ENCODE assay signal across 9 cellular contexts in genomic region chr1:47444578-47445465, GRCh38. TPM values are rescaled to one million over a fixed set of nuclear protein-coding genes. Genes with fewer than 3 reads are reported as not detected.
DNase-seq lines count a peak whose midpoint lies in the region; ATAC-seq, FAIRE-seq and TF ChIP-seq lines count a peak whose summit lies in the region.
"Had no signal": no experiment of that assay in that cellular context is flagged by ENCODE, and none has a peak within 500 bp of the region (broad histone marks: within the 10 kb centered on the region; RNA-seq: fewer than 3 reads in every experiment).

No MANE protein-coding gene starts in this region.

- no peak overlapping the region for H3K56ac ChIP-seq in H9 (ENCODE audit: insufficient read length, low read depth, low read length)

- WGBS in H9 (ENCODE audit: extremely low coverage, insufficient read length, low lambda C conversion rate): no CpG with 5 or more reads among the region's 72 CpGs
- WGBS in small intestine, 3 donors: 3 to 5% (median 3%) methylated on average over 71 to 72 of the region's 72 CpGs

- no peak overlapping the region for H3K18ac ChIP-seq in H9 (ENCODE audit: insufficient read length, low read depth, low read length)

- H2BK12ac ChIP-seq in H9 (ENCODE audit: insufficient read length, low read depth, low read length): no peak overlapping the region

- no peak overlapping the region for H3K23ac ChIP-seq in H9 (ENCODE audit: insufficient read length, low read depth, low read length)

- peak overlapping the region; percentile 8 to 27 for H3K4me3 ChIP-seq in small intestine (ENCODE audit: low read depth in 1 of 2, low read length in 2 of 2)

- FAIRE-seq in small intestine (lab: Jason Lieb, UNC): no peak

- no peaks in the 10 kb centered on the region for H4K20me1 ChIP-seq in H9 (ENCODE audit: control insufficient read depth, insufficient read depth, insufficient read length)

- no peak overlapping the region for H2AFZ ChIP-seq in H9 (ENCODE audit: low read length)

- peaks cover 33 to 40% of the 10 kb centered on the region in 2 experiments for H3K4me1 Mint-ChIP-seq in H9

- H3T11ph ChIP-seq in H9 (ENCODE audit: low read length): no peak overlapping the region

- no peak overlapping the region for H2BK120ac ChIP-seq in H9 (ENCODE audit: low read depth, low read length, poor library complexity, severe bottlenecking)

- H3K4ac ChIP-seq in H9 (ENCODE audit: low read depth, low read length): no peak overlapping the region

- no peak overlapping the region for H4K91ac ChIP-seq in H9 (ENCODE audit: insufficient read length, low read depth, low read length)

- H4K5ac ChIP-seq in H9 (ENCODE audit: insufficient read length, low read depth, low read length): no peak overlapping the region

- H3K79me1 ChIP-seq in H9 (ENCODE audit: insufficient read depth, low read depth, low read length, poor library complexity, severe bottlenecking): no peaks in the 10 kb centered on the region

- H2BK20ac ChIP-seq in H9 (ENCODE audit: low read depth, low read length, poor library complexity, severe bottlenecking): no peak overlapping the region

- no peak for TF ChIP-seq CTCF in H9 (conservative IDR thresholded peaks at IDR 0.05)

- no peak overlapping the region; the same call in 1 of the 2 replicates for H2BK15ac ChIP-seq in H9 (ENCODE audit: low read depth, low read length)

- peaks cover 0 to 10% of the 10 kb centered on the region in 2 experiments; a peak in 2 of 5 replicates for H3K9me3 Mint-ChIP-seq in H9

- intact Hi-C loops in left ventricle myocardium superior (cut with micrococcal nuclease): no loop called here

- H3K4me1 ChIP-seq in H9 (ENCODE audit: insufficient read depth, low read length): peaks cover 6% of the 10 kb centered on the region; the same call in 1 of the 2 replicates
- no peaks in the 10 kb centered on the region for H3K4me1 ChIP-seq in small intestine (ENCODE audit: control insufficient read depth in 2 of 2, insufficient read depth in 1 of 2, low read depth in 1 of 2, low read length in 1 of 2)

- H3K9ac ChIP-seq in H9 (ENCODE audit: extremely low read depth, insufficient read length, low read length): no peak overlapping the region

- peaks cover 13% of the 10 kb centered on the region for H3K23me2 ChIP-seq in H9 (ENCODE audit: insufficient read length, low read depth, low read length, poor library complexity, severe bottlenecking)

- H4K8ac ChIP-seq in H9 (replicated peaks; ENCODE audit: insufficient read length, low read depth, low read length): no peak overlapping the region

- H3K27ac Mint-ChIP-seq in H9: no peak overlapping the region

- no peak overlapping the region for H2AK5ac ChIP-seq in H9 (ENCODE audit: insufficient read length, low read length)

- H3K27me3 ChIP-seq in H9 (ENCODE audit: insufficient read depth, low read length) (peaks cover 96% of the 10 kb centered on the region), small intestine (ENCODE audit: control insufficient read depth in 2 of 2, insufficient read depth in 2 of 2, low read length in 2 of 2) (peaks cover 4 to 80% of the 10 kb centered on the region in 2 donors)

- H3K27me3 Mint-ChIP-seq in H9 (ENCODE audit: low read depth): no peaks in the 10 kb centered on the region

- H2BK5ac ChIP-seq in H9 (ENCODE audit: insufficient read length, low read length): no peak overlapping the region

- peak overlapping the region; percentile 34 to 72 for H3K4me3 Mint-ChIP-seq in H9

- H3K36me3 ChIP-seq in small intestine (ENCODE audit: control insufficient read depth in 2 of 2, insufficient read depth in 2 of 2, low read length in 2 of 2): no peaks in the 10 kb centered on the region

- H3K9me3 ChIP-seq in H9 (ENCODE audit: control insufficient read depth, low read depth, low read length) (no peaks in the 10 kb centered on the region), small intestine (ENCODE audit: control insufficient read depth, low read depth) (no peaks in the 10 kb centered on the region)

- H3K4me2 ChIP-seq in H9 (ENCODE audit: insufficient read depth, insufficient read length, low read length): peak overlapping the region; percentile 71

- H3K36me3 Mint-ChIP-seq in H9 (ENCODE audit: insufficient read depth in 1 of 3, low read depth in 3 of 3): no peaks in the 10 kb centered on the region; a peak in 1 of 7 replicates

- H3K14ac ChIP-seq in H9 (ENCODE audit: insufficient read depth, low read length): no peak overlapping the region

- peak; percentile 62 for DNase-seq in H9
- DNase-seq in activated CD8-positive, alpha-beta memory T cell treated with anti-CD3 and anti-CD28 coated beads, Interleukin-2, amount 50 U/mL, for 48 hours: peak; percentile 73
- peak; percentile 45 for DNase-seq in left ventricle myocardium superior
- DNase-seq in small intestine: peak; percentile 34
- DNase-seq in mucosa of gallbladder (ENCODE audit: low spot score): no peak
- DNase-seq in SW 1271 (lab: John Stamatoyannopoulos, UW): no peak
- no peak for DNase-seq in NCI-H69 (lab: John Stamatoyannopoulos, UW)

- H3K27ac ChIP-seq in H9 (ENCODE audit: insufficient read length, low read depth, low read length) (no peak overlapping the region), small intestine (ENCODE audit: low read depth in 1 of 2, low read length in 1 of 2) (no peak overlapping the region)

- ATAC-seq in left ventricle myocardium superior (peak; percentile 58), HG03139 (IDR thresholded peaks at IDR 0.05; ENCODE audit: unreplicated experiment) (no peak)

- H3K79me2 ChIP-seq in H9 (ENCODE audit: insufficient read depth, low read length): no peaks in the 10 kb centered on the region

RNA-seq across cellular contexts. Expression of gene FOXD2, which starts 7.0 kb away (rescaled TPM):
- 0.07 TPM in 1 of 2 replicates, not detected in the other for total RNA-seq in H9 (2021)
- not detected for total RNA-seq in left ventricle myocardium superior
- under 1 TPM; 0.19 to 0.27 (median 0.22) TPM for polyA plus RNA-seq in small intestine
- total RNA-seq in mucosa of gallbladder: 0.26 TPM

RNA-seq across cellular contexts. Expression of gene FOXE3, which starts 28.7 kb away (rescaled TPM):
- total RNA-seq in H9 (2021): 0.11 and 0.15 TPM in 2 replicates
- not detected for total RNA-seq in left ventricle myocardium superior
- polyA plus RNA-seq in small intestine: not detected
- not detected for total RNA-seq in mucosa of gallbladder
- total RNA-seq: aorta had no signal
- polyA plus RNA-seq: aorta had no signal

Comparison
In these comparisons a context has a peak if more than half of its experiments do, and no peak if none do; other contexts are left out.
1. DNase-seq: peak in H9 (single experiment), activated CD8-positive, alpha-beta memory T cell treated with anti-CD3 and anti-CD28 coated beads, Interleukin-2, amount 50 U/mL, for 48 hours (single experiment), left ventricle myocardium superior (single experiment) and small intestine (single experiment); none in mucosa of gallbladder (single experiment), SW 1271 (0 of 2) and NCI-H69 (single experiment).